1 cellular context compared by ENCODE assay signal in genomic region chr19:53981408-53981998, GRCh38.
TF ChIP-seq lines count a peak whose summit lies in the region.

No MANE protein-coding gene starts in this region.

TF ChIP-seq in WTC11, 78 proteins besides CTCF, POLR2A, EP300 and RAD21 (continued from another document):
- TF ChIP-seq, protein P1, sequence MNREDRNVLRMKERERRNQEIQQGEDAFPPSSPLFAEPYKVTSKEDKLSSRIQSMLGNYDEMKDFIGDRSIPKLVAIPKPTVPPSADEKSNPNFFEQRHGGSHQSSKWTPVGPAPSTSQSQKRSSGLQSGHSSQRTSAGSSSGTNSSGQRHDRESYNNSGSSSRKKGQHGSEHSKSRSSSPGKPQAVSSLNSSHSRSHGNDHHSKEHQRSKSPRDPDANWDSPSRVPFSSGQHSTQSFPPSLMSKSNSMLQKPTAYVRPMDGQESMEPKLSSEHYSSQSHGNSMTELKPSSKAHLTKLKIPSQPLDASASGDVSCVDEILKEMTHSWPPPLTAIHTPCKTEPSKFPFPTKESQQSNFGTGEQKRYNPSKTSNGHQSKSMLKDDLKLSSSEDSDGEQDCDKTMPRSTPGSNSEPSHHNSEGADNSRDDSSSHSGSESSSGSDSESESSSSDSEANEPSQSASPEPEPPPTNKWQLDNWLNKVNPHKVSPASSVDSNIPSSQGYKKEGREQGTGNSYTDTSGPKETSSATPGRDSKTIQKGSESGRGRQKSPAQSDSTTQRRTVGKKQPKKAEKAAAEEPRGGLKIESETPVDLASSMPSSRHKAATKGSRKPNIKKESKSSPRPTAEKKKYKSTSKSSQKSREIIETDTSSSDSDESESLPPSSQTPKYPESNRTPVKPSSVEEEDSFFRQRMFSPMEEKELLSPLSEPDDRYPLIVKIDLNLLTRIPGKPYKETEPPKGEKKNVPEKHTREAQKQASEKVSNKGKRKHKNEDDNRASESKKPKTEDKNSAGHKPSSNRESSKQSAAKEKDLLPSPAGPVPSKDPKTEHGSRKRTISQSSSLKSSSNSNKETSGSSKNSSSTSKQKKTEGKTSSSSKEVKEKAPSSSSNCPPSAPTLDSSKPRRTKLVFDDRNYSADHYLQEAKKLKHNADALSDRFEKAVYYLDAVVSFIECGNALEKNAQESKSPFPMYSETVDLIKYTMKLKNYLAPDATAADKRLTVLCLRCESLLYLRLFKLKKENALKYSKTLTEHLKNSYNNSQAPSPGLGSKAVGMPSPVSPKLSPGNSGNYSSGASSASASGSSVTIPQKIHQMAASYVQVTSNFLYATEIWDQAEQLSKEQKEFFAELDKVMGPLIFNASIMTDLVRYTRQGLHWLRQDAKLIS (CRISPR knock-in tag; IDR thresholded peaks at IDR 0.05; ENCODE audit: borderline replicate concordance), result no peak; the same call in 1 of the 2 replicates
- TF ChIP-seq NR1H2 (CRISPR knock-in tag; IDR thresholded peaks at IDR 0.05) (no peak), MAX (CRISPR knock-in tag; IDR thresholded peaks at IDR 0.05) (no peak), TCF7 (CRISPR knock-in tag; IDR thresholded peaks at IDR 0.05; ENCODE audit: low read depth) (no peak), FOXP1 (CRISPR knock-in tag; IDR thresholded peaks at IDR 0.05; ENCODE audit: borderline replicate concordance) (no peak), CBFB (CRISPR knock-in tag; IDR thresholded peaks at IDR 0.05; ENCODE audit: low read depth) (peak; percentile 66; the same call in 1 of the 2 replicates), ZNF138 (CRISPR knock-in tag; conservative IDR thresholded peaks at IDR 0.05) (0 out of 2 replicates have a peak, but pooled peaks have one; percentile 37)
- TF ChIP-seq, protein P2, sequence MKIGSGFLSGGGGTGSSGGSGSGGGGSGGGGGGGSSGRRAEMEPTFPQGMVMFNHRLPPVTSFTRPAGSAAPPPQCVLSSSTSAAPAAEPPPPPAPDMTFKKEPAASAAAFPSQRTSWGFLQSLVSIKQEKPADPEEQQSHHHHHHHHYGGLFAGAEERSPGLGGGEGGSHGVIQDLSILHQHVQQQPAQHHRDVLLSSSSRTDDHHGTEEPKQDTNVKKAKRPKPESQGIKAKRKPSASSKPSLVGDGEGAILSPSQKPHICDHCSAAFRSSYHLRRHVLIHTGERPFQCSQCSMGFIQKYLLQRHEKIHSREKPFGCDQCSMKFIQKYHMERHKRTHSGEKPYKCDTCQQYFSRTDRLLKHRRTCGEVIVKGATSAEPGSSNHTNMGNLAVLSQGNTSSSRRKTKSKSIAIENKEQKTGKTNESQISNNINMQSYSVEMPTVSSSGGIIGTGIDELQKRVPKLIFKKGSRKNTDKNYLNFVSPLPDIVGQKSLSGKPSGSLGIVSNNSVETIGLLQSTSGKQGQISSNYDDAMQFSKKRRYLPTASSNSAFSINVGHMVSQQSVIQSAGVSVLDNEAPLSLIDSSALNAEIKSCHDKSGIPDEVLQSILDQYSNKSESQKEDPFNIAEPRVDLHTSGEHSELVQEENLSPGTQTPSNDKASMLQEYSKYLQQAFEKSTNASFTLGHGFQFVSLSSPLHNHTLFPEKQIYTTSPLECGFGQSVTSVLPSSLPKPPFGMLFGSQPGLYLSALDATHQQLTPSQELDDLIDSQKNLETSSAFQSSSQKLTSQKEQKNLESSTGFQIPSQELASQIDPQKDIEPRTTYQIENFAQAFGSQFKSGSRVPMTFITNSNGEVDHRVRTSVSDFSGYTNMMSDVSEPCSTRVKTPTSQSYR (CRISPR knock-in tag; IDR thresholded peaks at IDR 0.05), result no peak
